ENCODE assay signal across 11 cellular contexts in genomic region chr3:33360136-33360825, GRCh38.
DNase-seq lines count a peak whose midpoint lies in the region; ATAC-seq lines count a peak whose summit lies in the region.
"Had no signal": no experiment of that assay in that cellular context is flagged by ENCODE, and none has a peak within 500 bp of the region (broad histone marks: within the 10 kb centered on the region; RNA-seq: fewer than 3 reads in every experiment).

No MANE protein-coding gene starts in this region.

- no peaks in the 10 kb centered on the region for H3K4me1 Mint-ChIP-seq in immature natural killer cell

- H3K36me3 Mint-ChIP-seq in immature natural killer cell: no peaks in the 10 kb centered on the region

- no peaks in the 10 kb centered on the region for H3K9me3 Mint-ChIP-seq in immature natural killer cell

- no peak for ATAC-seq in GM19463 (IDR thresholded peaks at IDR 0.05; ENCODE audit: unreplicated experiment)

- no peaks in the 10 kb centered on the region for H3K36me3 ChIP-seq in H7 (replicated peaks; ENCODE audit: control insufficient read depth, insufficient read depth, low read length)
- H3K36me3 ChIP-seq: sigmoid colon, SJCRH30 had no signal

- no peak overlapping the region for H3K4me3 ChIP-seq in H7 (ENCODE audit: insufficient read depth, low read depth, low read length)
- H3K4me3 ChIP-seq: sigmoid colon, SJCRH30 had no signal

- no peaks in the 10 kb centered on the region for H3K27me3 Mint-ChIP-seq in immature natural killer cell (ENCODE audit: low read depth in 3 of 3)

- no peak overlapping the region for H3K27ac Mint-ChIP-seq in immature natural killer cell

- H3K4me3 Mint-ChIP-seq in immature natural killer cell: no peak overlapping the region

- H3K27me3 ChIP-seq in H7 (ENCODE audit: control insufficient read depth, insufficient read depth, low read length): no peaks in the 10 kb centered on the region
- H3K27me3 ChIP-seq: sigmoid colon, SJCRH30 had no signal

- DNase-seq in HS-27A (ENCODE audit: low read depth) (peak; percentile 81), SW 1271 (lab: John Stamatoyannopoulos, UW) (peak; percentile 67 to 94), fibroblast of the conjunctiva (ENCODE audit: low read depth) (peak; percentile 24), smooth muscle cell of the brain vasculature (ENCODE audit: low read depth, low spot score) (peak; percentile 17), immature natural killer cell (no peak), H7 (no peak)
- DNase-seq: DMS79 treated with DMSO at 0.1 percent for 48 hours, hippocampal formation, sigmoid colon, SJCRH30 had no signal

Comparison
In these comparisons a context has a peak if more than half of its experiments do, and no peak if none do; other contexts are left out.
1. DNase-seq: peak in HS-27A (single experiment), SW 1271 (2 of 2), fibroblast of the conjunctiva (single experiment) and smooth muscle cell of the brain vasculature (single experiment); none in immature natural killer cell (0 of 3) and H7 (single experiment).